In the genomic region with DNA sequence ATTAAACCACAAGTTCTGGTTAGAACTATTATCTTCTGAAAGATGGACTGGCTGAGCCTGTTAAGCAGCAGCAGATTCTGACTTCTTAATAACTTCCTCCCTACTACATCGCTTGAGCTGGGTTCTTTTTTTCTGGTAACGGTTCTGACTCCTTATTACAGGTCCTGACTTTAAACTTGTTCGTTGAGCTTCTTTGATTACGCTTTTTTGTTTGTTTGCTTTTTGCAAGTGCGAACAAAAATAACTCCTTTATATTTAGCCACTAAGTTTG, we compare ENCODE assay signal across 8 cellular contexts. TPM values are rescaled to one million over a fixed set of nuclear protein-coding genes. Genes with fewer than 3 reads are reported as not detected.
A peak's percentile ranks its signal among the peaks of the same experiment; 100 is the strongest.
DNase-seq lines count a peak whose midpoint lies in the region; ATAC-seq, FAIRE-seq and TF ChIP-seq lines count a peak whose summit lies in the region.

No MANE protein-coding gene starts in this region.

- H2BK12ac ChIP-seq in mesenchymal stem cell (ENCODE audit: low read length in 2 of 2), result no peak overlapping the region

- no peak overlapping the region for H3K4ac ChIP-seq in mesenchymal stem cell (ENCODE audit: low read depth in 1 of 2, low read length in 2 of 2)

- H3K27ac Mint-ChIP-seq in stimulated activated naive CD8-positive, alpha-beta T cell treated with anti-CD3 and anti-CD28 coated beads, Interleukin-15, Interleukin-2, amounts not matched to agents 100 ng/mL and 50 ng/mL, for 24 hours, result peak overlapping the region; percentile 98

- WGBS in GM12878 (ENCODE audit: insufficient coverage, insufficient replicate concordance, low lambda C conversion rate, missing lambda C conversion rate), result under 1% methylated on average over 5 of the region's 5 CpGs
- WGBS in mesenchymal stem cell, result 0% methylated on average over 2 of the region's 5 CpGs

- H3K9me3 ChIP-seq in GM12878 (replicated peaks; ENCODE audit: control insufficient read depth, insufficient read depth, low read length) (no peaks in the 10 kb centered on the region; the same call in 2 of the 3 replicates), mesenchymal stem cell (ENCODE audit: control insufficient read depth, low read length) (no peaks in the 10 kb centered on the region)

- no peak overlapping the region for H2AK5ac ChIP-seq in mesenchymal stem cell (ENCODE audit: low read length, severe bottlenecking)

- RAD21 ChIA-PET in GM12878 (lab: Charles Lee; ENCODE audit: unreplicated experiment), result interaction anchor here (1.0 to 3.6 kb wide), 4 partner anchors 38 to 139 kb away, joined by 3 to 44 read pairs (median 15); a partner anchor contains a TSS

- H2AFZ ChIP-seq in GM12878 (ENCODE audit: control insufficient read depth, low read depth, low read length), result no peak overlapping the region
- H2AFZ ChIP-seq in mesenchymal stem cell (ENCODE audit: low read depth, low read length), result no peak overlapping the region

- CTCF ChIA-PET in GM12878 (lab: Yijun Ruan, JAX), result interaction anchor here (0.6 to 4.5 kb wide), 12 partner anchors 10 to 131 kb away, joined by 3 to 63 read pairs (median 5); a partner anchor contains a TSS

- H3K27me3 Mint-ChIP-seq in stimulated activated naive CD8-positive, alpha-beta T cell treated with anti-CD3 and anti-CD28 coated beads, Interleukin-15, Interleukin-2, amounts not matched to agents 100 ng/mL and 50 ng/mL, for 24 hours, result no peaks in the 10 kb centered on the region

- peaks cover 53% of the 10 kb centered on the region for H3K79me2 ChIP-seq in GM12878 (ENCODE audit: control insufficient read depth, insufficient read depth, low read length)

- TF ChIP-seq EP300 in GM12878 (IDR thresholded peaks at IDR 0.05; ENCODE audit: borderline replicate concordance in 1 of 2, control insufficient read depth in 1 of 2, low read depth in 2 of 2, low read length in 2 of 2), result no peak

- H3K4me3 Mint-ChIP-seq in stimulated activated naive CD8-positive, alpha-beta T cell treated with anti-CD3 and anti-CD28 coated beads, Interleukin-15, Interleukin-2, amounts not matched to agents 100 ng/mL and 50 ng/mL, for 24 hours, result peak overlapping the region; percentile 99

- ATAC-seq in stimulated activated naive CD8-positive, alpha-beta T cell treated with anti-CD3 and anti-CD28 coated beads, Interleukin-15, Interleukin-2, amounts not matched to agents 100 U/mL and 50 U/mL, for 24 hours, result no peak
- ATAC-seq in GM12878, result no peak
- ATAC-seq in GM18870 (IDR thresholded peaks at IDR 0.05; ENCODE audit: unreplicated experiment), result no peak
- no peak for ATAC-seq in omental fat pad (ENCODE audit: low FRiP score)

- no peak for FAIRE-seq in GM12878 (lab: Jason Lieb, UNC)

- H3K36me3 ChIP-seq in GM12878 (ENCODE audit: control insufficient read depth in 2 of 2, insufficient read depth in 2 of 2, low read length in 1 of 2), result no peaks in the 10 kb centered on the region
- no peaks in the 10 kb centered on the region for H3K36me3 ChIP-seq in mesenchymal stem cell (ENCODE audit: control insufficient read depth in 1 of 2, insufficient read depth in 2 of 2, low read depth in 1 of 2, low read length in 2 of 2)

- H3K9me3 Mint-ChIP-seq in stimulated activated naive CD8-positive, alpha-beta T cell treated with anti-CD3 and anti-CD28 coated beads, Interleukin-15, Interleukin-2, amounts not matched to agents 100 ng/mL and 50 ng/mL, for 24 hours, result no peaks in the 10 kb centered on the region

- in situ Hi-C loops in GM12878 (cut with MboI), result no loop called here

- TF ChIP-seq RAD21 in GM12878 (IDR thresholded peaks at IDR 0.05; ENCODE audit: insufficient read depth, low read depth, low read length), result no peak

- BruUV-seq in GM12878 (replicated peaks; lab: Mats Ljungman, UMichigan), result no TSS peak

- H3K4me3 ChIP-seq in GM12878 (peak overlapping the region; percentile 93), mesenchymal stem cell (ENCODE audit: insufficient read depth in 1 of 2, low read depth in 1 of 2, low read length in 2 of 2) (peak overlapping the region in 1 of 2 experiments; percentile 98)

- H3K4me2 ChIP-seq in GM12878 (ENCODE audit: control insufficient read depth, insufficient read depth) (peak overlapping the region; percentile 68), mesenchymal stem cell (ENCODE audit: low read length, poor library complexity, severe bottlenecking) (peak overlapping the region; percentile 67)

- peak overlapping the region; percentile 83 for H3K9ac ChIP-seq in GM12878 (ENCODE audit: control insufficient read depth, insufficient read depth, low read length)
- H3K9ac ChIP-seq in mesenchymal stem cell (ENCODE audit: low read length), result peak overlapping the region; percentile 87

- H3K4me1 ChIP-seq in GM12878 (ENCODE audit: control insufficient read depth, insufficient read depth, low read length), result peaks cover 9% of the 10 kb centered on the region
- peaks cover 4% of the 10 kb centered on the region for H3K4me1 ChIP-seq in mesenchymal stem cell (ENCODE audit: control insufficient read depth, insufficient read depth, low read depth, low read length)

- no peak for DNase-seq in stimulated activated naive CD8-positive, alpha-beta T cell treated with anti-CD3 and anti-CD28 coated beads, Interleukin-15, Interleukin-2, amounts not matched to agents 100 U/mL and 50 U/mL, for 24 hours
- no peak for DNase-seq in GM12878 (ENCODE audit: low read depth, low spot score)
- DNase-seq in mesenchymal stem cell, result no peak
- DNase-seq in hepatic stellate cell (ENCODE audit: low spot score), result no peak
- no peak for DNase-seq in activated CD8-positive, alpha-beta memory T cell treated with anti-CD3 and anti-CD28 coated beads, Interleukin-2, amount 50 U/mL, for 4 hours
- DNase-seq in omental fat pad (ENCODE audit: low spot score), result no peak

- no peak overlapping the region for H2BK15ac ChIP-seq in mesenchymal stem cell (ENCODE audit: low read depth, poor library complexity, severe bottlenecking)

- TF ChIP-seq CTCF in GM12878 (IDR thresholded peaks at IDR 0.05 in 2 of 3, conservative IDR thresholded peaks at IDR 0.05 in 1 of 3; ENCODE audit: control insufficient read depth in 2 of 3, extremely low read depth in 1 of 3, insufficient read depth in 1 of 3, low read depth in 3 of 3, low read length in 3 of 3) (no peak), omental fat pad (IDR thresholded peaks at IDR 0.05) (no peak)

- POLR2A ChIA-PET in GM12878 (lab: Charles Lee), result interaction anchor here (0.5 to 2.4 kb wide), 7 partner anchors 53 to 415 kb away, joined by 3 to 20 read pairs (median 5); a partner anchor contains a TSS

- intact Hi-C loops in GM12878 (cut with micrococcal nuclease; ENCODE audit: unreplicated experiment), result loop anchor here (1.0 to 5.0 kb wide), 2 partner anchors 53 to 115 kb away; no protein-coding TSS in a partner anchor

- H3K14ac ChIP-seq in mesenchymal stem cell (ENCODE audit: low read length in 2 of 2), result no peak overlapping the region

- peaks cover 39% of the 10 kb centered on the region for H3K4me1 Mint-ChIP-seq in stimulated activated naive CD8-positive, alpha-beta T cell treated with anti-CD3 and anti-CD28 coated beads, Interleukin-15, Interleukin-2, amounts not matched to agents 100 ng/mL and 50 ng/mL, for 24 hours (ENCODE audit: low read depth)

- SMC1A ChIA-PET in GM12878 (lab: Charles Lee; ENCODE audit: uncharacterized antibody, unreplicated experiment), result interaction anchor here (0.6 to 4.0 kb wide), 6 partner anchors 13 to 116 kb away, joined by 3 to 42 read pairs (median 5); no protein-coding TSS in a partner anchor

- H2BK120ac ChIP-seq in mesenchymal stem cell (ENCODE audit: low read depth, low read length), result no peak overlapping the region

- peak overlapping the region; percentile 85 for H3K27ac ChIP-seq in GM12878 (ENCODE audit: control insufficient read depth, insufficient read depth)
- peak overlapping the region; percentile 23 for H3K27ac ChIP-seq in mesenchymal stem cell (ENCODE audit: low read length, poor library complexity, severe bottlenecking)

- H4K8ac ChIP-seq in mesenchymal stem cell (ENCODE audit: low read length), result no peak overlapping the region

- H3K79me1 ChIP-seq in mesenchymal stem cell (replicated peaks; ENCODE audit: low read length, poor library complexity, severe bottlenecking), result no peaks in the 10 kb centered on the region

- no peaks in the 10 kb centered on the region; the same call in 1 of the 2 replicates for H4K20me1 ChIP-seq in GM12878 (ENCODE audit: control insufficient read depth, insufficient read depth)

- H3K27me3 ChIP-seq in GM12878 (replicated peaks in 1 of 2; ENCODE audit: control insufficient read depth in 2 of 2, insufficient read depth in 2 of 2, low read length in 1 of 2) (no peaks in the 10 kb centered on the region), mesenchymal stem cell (ENCODE audit: control insufficient read depth in 1 of 2, insufficient read depth in 1 of 2, low read length in 2 of 2) (no peaks in the 10 kb centered on the region)

- H3K18ac ChIP-seq in mesenchymal stem cell (ENCODE audit: low read depth in 1 of 2, low read length in 2 of 2), result peak overlapping the region; percentile 50 to 90

- TF ChIP-seq POLR2A in GM12878 (IDR thresholded peaks at IDR 0.05; ENCODE audit: low read depth, low read length), result no peak

- H3K23ac ChIP-seq in mesenchymal stem cell (ENCODE audit: low read length in 2 of 2), result no peak overlapping the region

- no peaks in the 10 kb centered on the region for H3K36me3 Mint-ChIP-seq in stimulated activated naive CD8-positive, alpha-beta T cell treated with anti-CD3 and anti-CD28 coated beads, Interleukin-15, Interleukin-2, amounts not matched to agents 100 ng/mL and 50 ng/mL, for 24 hours (ENCODE audit: low read depth)

- no peak overlapping the region for H4K91ac ChIP-seq in mesenchymal stem cell (ENCODE audit: low read length)

- no peak overlapping the region for H2BK5ac ChIP-seq in mesenchymal stem cell (ENCODE audit: low read depth, low read length, poor library complexity, severe bottlenecking)

RNA-seq across cellular contexts. Expression of a gene that starts 1.1 kb away (rescaled TPM):
- total RNA-seq in GM12878 (2013; cell fraction: nucleolus; rRNA removed), result 28.7 and 29.6 TPM in 2 replicates
- total RNA-seq in GM12878 (2014; rRNA removed) (9.3 and 9.6 TPM in 2 replicates), GM12878 (2014; rRNA removed; fragmentation: Illumina TruSeq; extraction: Trizol) (9.4 and 10.0 TPM in 2 replicates), GM12878 (2021) (25.4 and 27.1 TPM in 2 replicates), omental fat pad (10 to 100 TPM; 12.9 to 26.6 (median 20.9) TPM)
- polyA plus RNA-seq in GM12878 (2011; ENCODE audit: low read depth), result 7.9 TPM
- polyA plus RNA-seq in GM12878 (2011; rRNA removed) (14.5 and 18.4 TPM in 2 replicates), GM12878 (2014; fragmentation: Illumina TruSeq; extraction: Trizol) (21.5 and 25.9 TPM in 2 replicates), GM12878 (2014; fragmentation: Nextera tagmentation; extraction: Ambion mirVana) (1 to 10 TPM; 3.9 to 7.6 TPM), GM12878 (2014; rRNA removed) (11.6 and 12.1 TPM in 2 replicates), GM12878 (2016; fragmentation: Nextera tagmentation; extraction: Ambion mirVana) (1 to 10 TPM; 8.2 to 8.8 TPM)
- 11.4 and 16.9 TPM in 2 replicates for polyA plus RNA-seq in GM12878 (2011; cell fraction: cytosol; rRNA removed)
- polyA plus RNA-seq in GM12878 (2011; cell fraction: nucleus; rRNA removed), result 21.6 and 24.8 TPM in 2 replicates
- polyA plus RNA-seq in GM12878 (2012), result 9.4 and 12.4 TPM in 2 replicates
- polyA minus RNA-seq in GM12878 (2011; rRNA and poly(A)+ RNA removed), result 20.2 and 23.0 TPM in 2 replicates
- 11.9 and 13.2 TPM in 2 replicates for polyA minus RNA-seq in GM12878 (2011; cell fraction: cytosol; rRNA and poly(A)+ RNA removed)
- polyA minus RNA-seq in GM12878 (2011; cell fraction: nucleus; rRNA and poly(A)+ RNA removed), result 8.0 and 13.5 TPM in 2 replicates
- 14.9 TPM for polyA plus RNA-seq in mesenchymal stem cell (2013, experiment 1 of 2)
- 14.8 TPM for polyA plus RNA-seq in mesenchymal stem cell (2013, experiment 2 of 2)

RNA-seq across cellular contexts. Expression of a gene that starts 22.0 kb away (rescaled TPM):
- total RNA-seq in GM12878 (2013; cell fraction: nucleolus; rRNA removed), result not detected in 2 replicates
- total RNA-seq in GM12878 (2014; rRNA removed), result not detected in 2 replicates
- not detected in 2 replicates for total RNA-seq in GM12878 (2014; rRNA removed; fragmentation: Illumina TruSeq; extraction: Trizol)
- total RNA-seq in GM12878 (2021), result 0.15 TPM in 1 of 2 replicates, not detected in the other
- not detected for polyA plus RNA-seq in GM12878 (2011; ENCODE audit: low read depth)
- polyA plus RNA-seq in GM12878 (2011; rRNA removed), result not detected in 2 replicates
- not detected in 2 replicates for polyA plus RNA-seq in GM12878 (2011; cell fraction: cytosol; rRNA removed)
- not detected in 2 replicates for polyA plus RNA-seq in GM12878 (2011; cell fraction: nucleus; rRNA removed)
- 0.09 TPM in 1 of 2 replicates, not detected in the other for polyA plus RNA-seq in GM12878 (2012)
- polyA plus RNA-seq in GM12878 (2014; fragmentation: Illumina TruSeq; extraction: Trizol), result not detected in 2 replicates
- polyA plus RNA-seq in GM12878 (2014; fragmentation: Nextera tagmentation; extraction: Ambion mirVana), result not detected
- not detected in 2 replicates for polyA plus RNA-seq in GM12878 (2014; rRNA removed)
- not detected for polyA plus RNA-seq in GM12878 (2016; fragmentation: Nextera tagmentation; extraction: Ambion mirVana)
- not detected in 2 replicates for polyA minus RNA-seq in GM12878 (2011; rRNA and poly(A)+ RNA removed)
- not detected in 2 replicates for polyA minus RNA-seq in GM12878 (2011; cell fraction: cytosol; rRNA and poly(A)+ RNA removed)
- polyA minus RNA-seq in GM12878 (2011; cell fraction: nucleus; rRNA and poly(A)+ RNA removed), result not detected in 2 replicates
- polyA plus RNA-seq in mesenchymal stem cell (2013, experiment 1 of 2), result not detected
- polyA plus RNA-seq in mesenchymal stem cell (2013, experiment 2 of 2), result not detected
- 10 to 100 TPM in 1 of 4 donors, 1 to 10 TPM in 2, not detected in 1; 1.3 to 11.7 (median 1.4) TPM for total RNA-seq in omental fat pad

RNA-seq across cellular contexts. Expression of a gene that starts 38.7 kb away (rescaled TPM):
- total RNA-seq in GM12878 (2013; cell fraction: nucleolus; rRNA removed), result 11.5 and 13.9 TPM in 2 replicates
- 17.3 and 18.0 TPM in 2 replicates for total RNA-seq in GM12878 (2014; rRNA removed)
- 6.1 and 6.9 TPM in 2 replicates for total RNA-seq in GM12878 (2014; rRNA removed; fragmentation: Illumina TruSeq; extraction: Trizol)
- 18.5 and 20.5 TPM in 2 replicates for total RNA-seq in GM12878 (2021)
- 5.4 TPM for polyA plus RNA-seq in GM12878 (2011; ENCODE audit: low read depth)
- 2.3 and 6.4 TPM in 2 replicates for polyA plus RNA-seq in GM12878 (2011; rRNA removed)
- 9.8 and 12.0 TPM in 2 replicates for polyA plus RNA-seq in GM12878 (2011; cell fraction: cytosol; rRNA removed)
- 21.8 and 27.0 TPM in 2 replicates for polyA plus RNA-seq in GM12878 (2011; cell fraction: nucleus; rRNA removed)
- polyA plus RNA-seq in GM12878 (2012), result 9.7 and 10.2 TPM in 2 replicates
- 3.3 and 6.8 TPM in 2 replicates for polyA plus RNA-seq in GM12878 (2014; fragmentation: Illumina TruSeq; extraction: Trizol)
- 1 to 10 TPM in 1 of 2 experiments, under 1 TPM in 1; 0.85 to 1.0 TPM for polyA plus RNA-seq in GM12878 (2014; fragmentation: Nextera tagmentation; extraction: Ambion mirVana)
- polyA plus RNA-seq in GM12878 (2014; rRNA removed), result 15.6 and 16.5 TPM in 2 replicates
- polyA plus RNA-seq in GM12878 (2016; fragmentation: Nextera tagmentation; extraction: Ambion mirVana), result 10 to 100 TPM; 13.1 to 16.5 TPM
- 7.9 and 15.4 TPM in 2 replicates for polyA minus RNA-seq in GM12878 (2011; rRNA and poly(A)+ RNA removed)
- polyA minus RNA-seq in GM12878 (2011; cell fraction: cytosol; rRNA and poly(A)+ RNA removed), result 3.5 and 7.2 TPM in 2 replicates
- polyA minus RNA-seq in GM12878 (2011; cell fraction: nucleus; rRNA and poly(A)+ RNA removed), result 8.2 and 12.0 TPM in 2 replicates
- polyA plus RNA-seq in mesenchymal stem cell (2013, experiment 1 of 2), result 3.9 TPM
- 3.9 TPM for polyA plus RNA-seq in mesenchymal stem cell (2013, experiment 2 of 2)
- total RNA-seq in omental fat pad, result 10 to 100 TPM in 3 of 4 donors, 1 to 10 TPM in 1; 7.9 to 26.0 (median 14.7) TPM

RNA-seq across cellular contexts. Expression of a gene that starts 58.4 kb away (rescaled TPM):
- total RNA-seq in GM12878 (2013; cell fraction: nucleolus; rRNA removed), result not detected in 2 replicates
- total RNA-seq in GM12878 (2014; rRNA removed) (not detected in 2 replicates), GM12878 (2014; rRNA removed; fragmentation: Illumina TruSeq; extraction: Trizol) (not detected in 2 replicates), GM12878 (2021) (not detected in 2 replicates), omental fat pad (under 1 TPM in 2 of 4 donors, not detected in 2; 0.09 to 0.32 TPM)
- polyA plus RNA-seq in GM12878 (2011; ENCODE audit: low read depth), result not detected
- polyA plus RNA-seq in GM12878 (2011; rRNA removed) (not detected in 2 replicates), GM12878 (2014; fragmentation: Illumina TruSeq; extraction: Trizol) (not detected in 2 replicates), GM12878 (2014; fragmentation: Nextera tagmentation; extraction: Ambion mirVana) (not detected), GM12878 (2014; rRNA removed) (0.04 TPM in 1 of 2 replicates, not detected in the other), GM12878 (2016; fragmentation: Nextera tagmentation; extraction: Ambion mirVana) (not detected)
- not detected in 2 replicates for polyA plus RNA-seq in GM12878 (2011; cell fraction: cytosol; rRNA removed)
- 0.06 TPM in 1 of 2 replicates, not detected in the other for polyA plus RNA-seq in GM12878 (2011; cell fraction: nucleus; rRNA removed)
- polyA plus RNA-seq in GM12878 (2012), result 0.03 TPM in 1 of 2 replicates, not detected in the other
- polyA minus RNA-seq in GM12878 (2011; rRNA and poly(A)+ RNA removed), result not detected in 2 replicates
- not detected in 2 replicates for polyA minus RNA-seq in GM12878 (2011; cell fraction: cytosol; rRNA and poly(A)+ RNA removed)
- polyA minus RNA-seq in GM12878 (2011; cell fraction: nucleus; rRNA and poly(A)+ RNA removed), result not detected in 2 replicates
- polyA plus RNA-seq in mesenchymal stem cell (2013, experiment 1 of 2), result 0.37 TPM
- 0.23 TPM for polyA plus RNA-seq in mesenchymal stem cell (2013, experiment 2 of 2)
